Comparison of ENCODE assay signal across 8 cellular contexts in genomic region chrX:48648299-48648698, GRCh38. TPM values are rescaled to one million over a fixed set of nuclear protein-coding genes. Genes with fewer than 3 reads are reported as not detected.
DNase-seq lines count a peak whose midpoint lies in the region; ATAC-seq, FAIRE-seq and TF ChIP-seq lines count a peak whose summit lies in the region.

No MANE protein-coding gene starts in this region.

- no peaks in the 10 kb centered on the region for H3F3A ChIP-seq in smooth muscle cell (ENCODE audit: low read depth)

- DNase-seq in CMK (ENCODE audit: low read depth) (peak; percentile 25), HTR-8/SVneo (ENCODE audit: insufficient read length, low spot score) (peak; percentile 27), RPMI7951 (ENCODE audit: low read depth) (peak; percentile 59), astrocyte of the spinal cord (ENCODE audit: low read depth, low spot score) (peak; percentile 52), iPS DF 4.7 (ENCODE audit: extremely low read depth, low spot score) (peak; percentile 41), smooth muscle cell (lab: John Stamatoyannopoulos, UW; ENCODE audit: unreplicated experiment) (no peak), DMS153 (lab: John Stamatoyannopoulos, UW) (no peak)

- H2AFZ ChIP-seq in smooth muscle cell (ENCODE audit: low read depth), result no peak overlapping the region

- no peaks in the 10 kb centered on the region for H3K4me1 ChIP-seq in smooth muscle cell (ENCODE audit: low read depth)

- H3K36me3 ChIP-seq in smooth muscle cell (ENCODE audit: low read depth), result no peaks in the 10 kb centered on the region

- H3K79me2 ChIP-seq in smooth muscle cell (ENCODE audit: low read depth), result no peaks in the 10 kb centered on the region

- no peak for ATAC-seq in GM21576 (IDR thresholded peaks at IDR 0.05; ENCODE audit: unreplicated experiment)

- no peak overlapping the region for H3K4me2 ChIP-seq in smooth muscle cell

- H3K4me3 ChIP-seq in astrocyte of the spinal cord (ENCODE audit: low read depth, low read length) (no peak overlapping the region), smooth muscle cell (no peak overlapping the region)

- 47% methylated on average over 6 of the region's 6 CpGs for WGBS in smooth muscle cell (ENCODE audit: low lambda C conversion rate)

- H3K9ac ChIP-seq in smooth muscle cell (ENCODE audit: low read depth), result no peak overlapping the region

- no peaks in the 10 kb centered on the region for H3K9me3 ChIP-seq in smooth muscle cell (replicated peaks; ENCODE audit: low read depth)

- FAIRE-seq in HTR-8/SVneo (lab: Jason Lieb, UNC), result no peak

- in situ Hi-C loops in astrocyte of the spinal cord (cut with HindIII; ENCODE audit: low sequenced_read_pairs), result no loop called here

- H3K27me3 ChIP-seq in smooth muscle cell (ENCODE audit: low read depth), result no peaks in the 10 kb centered on the region

- TF ChIP-seq CTCF in astrocyte of the spinal cord (IDR thresholded peaks at IDR 0.05; ENCODE audit: low read depth, low read length), result peak; percentile 14
- TF ChIP-seq CTCF in smooth muscle cell (IDR thresholded peaks at IDR 0.05; ENCODE audit: borderline replicate concordance, insufficient read depth, poor library complexity, severe bottlenecking), result peak; percentile 20

- H3K27ac ChIP-seq in smooth muscle cell (ENCODE audit: low read depth), result no peak overlapping the region

- no peaks in the 10 kb centered on the region for H4K20me1 ChIP-seq in smooth muscle cell (ENCODE audit: low read depth)

RNA-seq across cellular contexts. Expression of gene WAS, which starts 35.3 kb away (rescaled TPM):
- total RNA-seq in RPMI7951 (2014; rRNA removed; shearing (Covaris generic)), result 0.84 and 1.5 TPM in 2 replicates
- total RNA-seq in smooth muscle cell, result 0.54 and 2.5 TPM in 2 replicates
- polyA plus RNA-seq in smooth muscle cell, result 0.15 and 0.24 TPM in 2 replicates

RNA-seq across cellular contexts. Expression of gene SUV39H1, which starts 48.2 kb away (rescaled TPM):
- total RNA-seq in RPMI7951 (2014; rRNA removed; shearing (Covaris generic)), result 22.3 and 27.0 TPM in 2 replicates
- 2.6 and 2.7 TPM in 2 replicates for total RNA-seq in smooth muscle cell
- polyA plus RNA-seq in smooth muscle cell, result 5.6 and 7.7 TPM in 2 replicates

RNA-seq across cellular contexts. Expression of gene WDR13, which starts 51.0 kb away (rescaled TPM):
- 62.4 and 74.1 TPM in 2 replicates for total RNA-seq in RPMI7951 (2014; rRNA removed; shearing (Covaris generic))
- total RNA-seq in smooth muscle cell, result 46.9 and 55.3 TPM in 2 replicates
- 113 and 133 TPM in 2 replicates for polyA plus RNA-seq in smooth muscle cell

Comparison
In these comparisons a context has a peak if more than half of its experiments do, and no peak if none do; other contexts are left out.
1. DNase-seq: peak in CMK (single experiment), HTR-8/SVneo (single experiment), RPMI7951 (single experiment), astrocyte of the spinal cord (single experiment) and iPS DF 4.7 (single experiment); none in smooth muscle cell (single experiment) and DMS153 (single experiment).